Comparison of ENCODE assay signal across 8 cellular contexts in the genomic region with DNA sequence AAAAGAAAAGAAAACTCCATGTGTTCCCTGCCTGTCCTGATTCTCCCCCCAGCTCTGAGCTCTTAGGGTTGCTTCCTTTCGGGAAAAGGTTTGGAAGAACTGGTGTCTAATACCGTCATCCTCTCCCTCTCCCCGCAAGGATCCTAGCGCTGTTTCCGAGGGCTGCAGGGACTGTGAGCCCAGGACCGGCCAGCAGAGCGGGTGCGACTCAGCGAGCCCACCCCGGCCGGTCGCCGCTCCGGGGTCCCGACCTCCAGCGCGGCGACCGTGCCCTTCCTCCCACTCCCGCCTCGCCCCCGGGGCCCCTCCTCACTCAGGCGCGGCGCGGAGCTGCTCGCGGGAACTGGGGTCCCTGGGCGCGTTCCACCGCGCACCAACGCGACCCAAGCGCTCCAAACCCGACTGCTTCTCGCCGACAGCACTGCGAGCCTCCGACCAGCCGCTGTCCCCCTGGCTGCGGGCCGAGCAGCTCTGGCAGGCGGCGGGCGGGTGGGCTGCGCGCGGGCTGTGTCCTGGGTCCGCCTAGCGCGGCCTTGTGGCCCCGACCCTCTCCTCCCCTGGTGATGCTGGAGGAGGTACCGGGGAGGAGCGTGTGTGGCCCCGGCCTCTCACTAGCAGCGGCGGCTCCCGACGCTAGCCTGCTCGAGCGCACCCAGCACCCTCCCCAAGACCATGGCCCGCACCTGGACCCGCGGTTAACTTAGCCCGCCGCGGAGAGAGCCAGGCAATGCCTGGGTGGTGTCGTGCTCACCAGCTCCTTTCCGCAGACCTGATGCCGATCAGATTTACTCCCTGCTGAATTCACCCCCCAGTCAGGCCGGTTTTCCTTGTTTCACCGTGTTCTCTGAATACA. TPM values are rescaled to one million over a fixed set of nuclear protein-coding genes. Genes with fewer than 3 reads are reported as not detected.
A peak's percentile ranks its signal among the peaks of the same experiment; 100 is the strongest.
DNase-seq lines count a peak whose midpoint lies in the region; ATAC-seq, FAIRE-seq and TF ChIP-seq lines count a peak whose summit lies in the region.

TSS of gene PLA2G7 (minus strand) at position 509 of the 853 bp plus-strand sequence. CDS start 12,484 bp downstream, outside the sequence.

- H3K4me1 ChIP-seq in kidney (ENCODE audit: control insufficient read depth in 1 of 2, insufficient read depth in 1 of 2, low read depth in 1 of 2, low read length in 2 of 2) (no peaks in the 10 kb centered on the region), small intestine (ENCODE audit: control insufficient read depth in 2 of 2, insufficient read depth in 1 of 2, low read depth in 1 of 2, low read length in 1 of 2) (no peaks in the 10 kb centered on the region)

- H3K27ac ChIP-seq in kidney (ENCODE audit: low read depth in 2 of 2, low read length in 2 of 2) = no peak within 1 kb of the TSS
- peak within 1 kb of the TSS in 1 of 2 donors; percentile 51 for H3K27ac ChIP-seq in small intestine (ENCODE audit: low read depth in 1 of 2, low read length in 1 of 2)

- no peak for TF ChIP-seq CTCF in kidney (IDR thresholded peaks at IDR 0.05; ENCODE audit: borderline replicate concordance, extremely low read depth, insufficient read depth)

- peak within 1 kb of the TSS; percentile 67 to 72 for H3K4me3 ChIP-seq in kidney (ENCODE audit: low read length in 2 of 2)
- peak within 1 kb of the TSS; percentile 34 to 48 for H3K4me3 ChIP-seq in small intestine (ENCODE audit: low read depth in 1 of 2, low read length in 2 of 2)

- intact Hi-C loops in kidney (cut with DNase I) = no loop called here

- no peak within 1 kb of the TSS for H3K9ac ChIP-seq in kidney (ENCODE audit: low read length in 2 of 2)

- ATAC-seq in HG03354 (IDR thresholded peaks at IDR 0.05; ENCODE audit: poor library complexity, severe bottlenecking, unreplicated experiment) (no peak), HG03097 (IDR thresholded peaks at IDR 0.05; ENCODE audit: low FRiP score, unreplicated experiment) (no peak)

- DNase-seq in stimulated activated CD4-positive, alpha-beta T cell treated with anti-CD3 and anti-CD28 coated beads, Interleukin-15, amount 100 ng/mL, for 24 hours = peak; percentile 6
- DNase-seq in stimulated activated CD4-positive, alpha-beta T cell treated with anti-CD3 and anti-CD28 coated beads, Interleukin-12 subunit alpha, Interleukin-12 subunit beta, amount 100 ng/mL, for 4 hours = no peak
- DNase-seq in T47D (ENCODE audit: low read depth in 1 of 2, low spot score in 1 of 2) = peak; percentile 69 to 87
- DNase-seq in kidney = peak; percentile 82
- DNase-seq in small intestine = no peak
- no peak for DNase-seq in central memory CD4-positive, alpha-beta T cell

- no peak for FAIRE-seq in kidney (lab: Jason Lieb, UNC)
- FAIRE-seq in small intestine (lab: Jason Lieb, UNC) = no peak

- no peaks in the 10 kb centered on the region for H3K36me3 ChIP-seq in kidney (ENCODE audit: control insufficient read depth in 1 of 2, insufficient read depth in 2 of 2, low read length in 2 of 2)
- no peaks in the 10 kb centered on the region for H3K36me3 ChIP-seq in small intestine (ENCODE audit: control insufficient read depth in 2 of 2, insufficient read depth in 2 of 2, low read length in 2 of 2)

- 1% methylated on average over 50 to 73 of the region's 73 CpGs for WGBS in small intestine, 3 donors

- no peaks in the 10 kb centered on the region for H3K9me3 ChIP-seq in kidney (ENCODE audit: control insufficient read depth in 1 of 2, low read length in 2 of 2)
- no peaks in the 10 kb centered on the region for H3K9me3 ChIP-seq in small intestine (ENCODE audit: control insufficient read depth, low read depth)

- in situ Hi-C loops in T47D (cut with HindIII; ENCODE audit: low pct_unique_long_range_greater_than_20kb, low sequenced_read_pairs) = no loop called here

- H3K27me3 ChIP-seq in small intestine (ENCODE audit: control insufficient read depth in 2 of 2, insufficient read depth in 2 of 2, low read length in 2 of 2) = peaks cover 4 to 5% of the 10 kb centered on the region in 2 donors

RNA-seq across cellular contexts. Expression of gene PLA2G7, which starts in this region (rescaled TPM):
- 1.9 TPM for total RNA-seq in kidney
- polyA plus RNA-seq in kidney (ENCODE audit: insufficient read depth, low read depth, low replicate concordance) = not detected
- 1 to 10 TPM in 2 of 3 donors, under 1 TPM in 1; 0.67 to 3.5 (median 1.5) TPM for polyA plus RNA-seq in small intestine

Comparison
In these comparisons a context has a peak if more than half of its experiments do, and no peak if none do; other contexts are left out.
1. DNase-seq: peak in stimulated activated CD4-positive, alpha-beta T cell treated with anti-CD3 and anti-CD28 coated beads, Interleukin-15, amount 100 ng/mL, for 24 hours (single experiment), T47D (2 of 2) and kidney (single experiment); none in stimulated activated CD4-positive, alpha-beta T cell treated with anti-CD3 and anti-CD28 coated beads, Interleukin-12 subunit alpha, Interleukin-12 subunit beta, amount 100 ng/mL, for 4 hours (single experiment), small intestine (single experiment) and central memory CD4-positive, alpha-beta T cell (single experiment).